7 cellular contexts compared by ENCODE assay signal in the genomic region with DNA sequence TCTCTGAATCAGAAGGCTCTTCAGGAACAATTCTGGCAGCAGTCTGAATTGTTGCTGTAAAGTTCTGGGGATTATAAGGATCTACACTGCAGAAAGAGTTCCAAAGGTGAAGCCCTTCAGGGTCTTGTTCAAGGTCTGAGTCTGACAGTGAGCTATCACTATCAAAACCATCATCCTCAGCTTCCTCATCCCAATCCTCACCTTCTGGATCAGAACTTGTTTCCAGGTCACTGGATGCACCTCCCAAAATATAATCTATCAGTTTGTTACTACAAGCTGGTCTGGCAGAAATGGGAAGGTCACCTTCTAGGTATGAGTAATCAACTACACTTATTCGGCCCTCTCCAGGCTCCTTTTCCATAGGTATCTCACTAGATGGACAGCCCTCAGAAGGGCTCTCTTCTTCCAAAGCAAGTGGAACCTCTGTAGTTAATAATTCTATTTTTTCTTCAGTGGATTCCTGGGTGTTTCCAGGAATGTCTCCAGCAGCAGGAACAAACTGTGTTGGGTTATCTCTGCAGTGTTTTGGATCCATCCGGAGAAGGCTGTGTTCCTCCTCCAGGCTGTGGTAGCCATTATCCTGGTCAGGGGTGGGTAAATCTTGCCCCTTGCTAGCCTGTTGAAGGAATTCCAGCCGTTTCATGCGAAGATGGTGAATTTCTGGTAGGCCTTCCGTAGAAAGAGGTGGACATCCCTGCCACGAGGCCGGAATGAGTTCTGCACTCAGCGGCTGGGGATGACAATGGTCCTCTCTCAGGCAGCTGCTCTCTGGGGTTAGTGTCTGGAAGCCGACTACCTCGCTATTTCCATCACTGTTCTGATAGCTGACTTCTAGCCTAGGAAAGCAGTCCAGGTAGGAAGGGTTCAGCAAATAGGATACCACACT. TPM values are rescaled to one million over a fixed set of nuclear protein-coding genes. Genes with fewer than 3 reads are reported as not detected.
A peak's percentile ranks its signal among the peaks of the same experiment; 100 is the strongest.
DNase-seq lines count a peak whose midpoint lies in the region; ATAC-seq and TF ChIP-seq lines count a peak whose summit lies in the region.

No MANE protein-coding gene starts in this region.

- H3K27ac Mint-ChIP-seq in HFFc6 (peak overlapping the region; percentile 99), WTC11 (peak overlapping the region; percentile 100)

- POLR2A ChIA-PET in WTC11 (lab: Charles Lee) = interaction anchor here (0.8 to 1.2 kb wide), 6 partner anchors 11 to 106 kb away, joined by 3 to 4 read pairs (median 3); a partner anchor contains a TSS

- H3K4me3 ChIP-seq in right cardiac atrium (ENCODE audit: low read length) (peak overlapping the region; percentile 93), smooth muscle cell (peak overlapping the region; percentile 91)

- TF ChIP-seq CTCF in HFFc6 (IDR thresholded peaks at IDR 0.05) (no peak), WTC11 (IDR thresholded peaks at IDR 0.05) (no peak), smooth muscle cell (IDR thresholded peaks at IDR 0.05; ENCODE audit: borderline replicate concordance, insufficient read depth, poor library complexity, severe bottlenecking) (no peak)

- H3K4me1 ChIP-seq in right cardiac atrium (ENCODE audit: control insufficient read depth, insufficient read depth, low read length) (no peaks in the 10 kb centered on the region), smooth muscle cell (ENCODE audit: low read depth) (peaks cover 9% of the 10 kb centered on the region)

- peaks cover 8% of the 10 kb centered on the region for H3F3A ChIP-seq in smooth muscle cell (ENCODE audit: low read depth)

- H2AFZ ChIP-seq in smooth muscle cell (ENCODE audit: low read depth) = no peak overlapping the region

- peaks cover 15% of the 10 kb centered on the region for H3K4me1 Mint-ChIP-seq in HFFc6 (ENCODE audit: low read depth)
- peaks cover 12% of the 10 kb centered on the region for H3K4me1 Mint-ChIP-seq in WTC11

- peak overlapping the region; percentile 93 for H3K4me2 ChIP-seq in smooth muscle cell

- H3K36me3 Mint-ChIP-seq in HFFc6 (ENCODE audit: low read depth) (peaks cover 49% of the 10 kb centered on the region), WTC11 (peaks cover 39% of the 10 kb centered on the region)

- DNase-seq in HFFc6 = no peak
- no peak for DNase-seq in WTC11 (ENCODE audit: low spot score)
- no peak for DNase-seq in right cardiac atrium
- DNase-seq in smooth muscle cell (lab: John Stamatoyannopoulos, UW; ENCODE audit: unreplicated experiment) = no peak
- DNase-seq in KBM-7 = no peak
- DNase-seq in ACHN = no peak

- H3K27me3 Mint-ChIP-seq in HFFc6 (ENCODE audit: insufficient read depth) (peaks cover 10% of the 10 kb centered on the region; the same call in 1 of the 2 replicates), WTC11 (ENCODE audit: low read depth) (no peaks in the 10 kb centered on the region)

- H3K4me3 Mint-ChIP-seq in HFFc6 (peak overlapping the region; percentile 99), WTC11 (peak overlapping the region; percentile 100)

- CTCF ChIA-PET in WTC11 (lab: Charles Lee) = interaction anchor here (0.6 to 4.9 kb wide), 7 partner anchors 12 to 247 kb away, joined by 3 to 47 read pairs (median 3); no protein-coding TSS in a partner anchor

- 1% methylated on average over 10 of the region's 10 CpGs for WGBS in right cardiac atrium
- 1% methylated on average over 10 of the region's 10 CpGs for WGBS in smooth muscle cell (ENCODE audit: low lambda C conversion rate)

- no peaks in the 10 kb centered on the region for H3K9me3 Mint-ChIP-seq in HFFc6
- H3K9me3 Mint-ChIP-seq in WTC11 = no peaks in the 10 kb centered on the region

- peaks cover 8% of the 10 kb centered on the region for H3K36me3 ChIP-seq in smooth muscle cell (ENCODE audit: low read depth)

- H3K9me3 ChIP-seq in right cardiac atrium (ENCODE audit: control insufficient read depth, low read length) (no peaks in the 10 kb centered on the region), smooth muscle cell (replicated peaks; ENCODE audit: low read depth) (no peaks in the 10 kb centered on the region)

- H3K27ac ChIP-seq in right cardiac atrium (ENCODE audit: low read length) (peak overlapping the region; percentile 99), smooth muscle cell (ENCODE audit: low read depth) (peak overlapping the region; percentile 100)

- H3K27me3 ChIP-seq in right cardiac atrium (ENCODE audit: control insufficient read depth, insufficient read depth) (no peaks in the 10 kb centered on the region), smooth muscle cell (ENCODE audit: low read depth) (no peaks in the 10 kb centered on the region)

- peaks cover 63% of the 10 kb centered on the region for H4K20me1 ChIP-seq in smooth muscle cell (ENCODE audit: low read depth)

- intact Hi-C loops in right cardiac atrium (cut with DNase I) = no loop called here

- H3K9ac ChIP-seq in smooth muscle cell (ENCODE audit: low read depth) = peak overlapping the region; percentile 100

- no peak for ATAC-seq in WTC11
- ATAC-seq in right cardiac atrium = no peak
- ATAC-seq in HG02885 (IDR thresholded peaks at IDR 0.05; ENCODE audit: poor library complexity, unreplicated experiment) = no peak

- H3K79me2 ChIP-seq in smooth muscle cell (ENCODE audit: low read depth) = peaks cover 64% of the 10 kb centered on the region

- in situ Hi-C loops in KBM-7 (cut with MboI; ENCODE audit: low pct_unique_long_range_greater_than_20kb, low sequenced_read_pairs) (no loop called here), ACHN (cut with HindIII; ENCODE audit: low pct_ligation_motif_present, low pct_unique_long_range_greater_than_20kb, low sequenced_read_pairs) (no loop called here)

TF ChIP-seq in WTC11, 78 proteins besides CTCF, POLR2A, EP300 and RAD21:
- TF ChIP-seq RORB (CRISPR knock-in tag; IDR thresholded peaks at IDR 0.05) (no peak), ZNF121 (CRISPR knock-in tag; IDR thresholded peaks at IDR 0.05) (no peak), TEAD1 (CRISPR knock-in tag; IDR thresholded peaks at IDR 0.05) (no peak), SMAD3 (CRISPR knock-in tag; IDR thresholded peaks at IDR 0.05; ENCODE audit: borderline replicate concordance) (no peak), ETV6 (CRISPR knock-in tag; IDR thresholded peaks at IDR 0.05) (no peak), ATF1 (CRISPR knock-in tag; IDR thresholded peaks at IDR 0.05) (no peak)
- TF ChIP-seq, protein P1, sequence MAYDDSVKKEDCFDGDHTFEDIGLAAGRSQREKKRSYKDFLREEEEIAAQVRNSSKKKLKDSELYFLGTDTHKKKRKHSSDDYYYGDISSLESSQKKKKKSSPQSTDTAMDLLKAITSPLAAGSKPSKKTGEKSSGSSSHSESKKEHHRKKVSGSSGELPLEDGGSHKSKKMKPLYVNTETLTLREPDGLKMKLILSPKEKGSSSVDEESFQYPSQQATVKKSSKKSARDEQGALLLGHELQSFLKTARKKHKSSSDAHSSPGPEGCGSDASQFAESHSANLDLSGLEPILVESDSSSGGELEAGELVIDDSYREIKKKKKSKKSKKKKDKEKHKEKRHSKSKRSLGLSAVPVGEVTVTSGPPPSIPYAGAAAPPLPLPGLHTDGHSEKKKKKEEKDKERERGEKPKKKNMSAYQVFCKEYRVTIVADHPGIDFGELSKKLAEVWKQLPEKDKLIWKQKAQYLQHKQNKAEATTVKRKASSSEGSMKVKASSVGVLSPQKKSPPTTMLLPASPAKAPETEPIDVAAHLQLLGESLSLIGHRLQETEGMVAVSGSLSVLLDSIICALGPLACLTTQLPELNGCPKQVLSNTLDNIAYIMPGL (CRISPR knock-in tag; IDR thresholded peaks at IDR 0.05) = no peak
- TF ChIP-seq, protein P2, sequence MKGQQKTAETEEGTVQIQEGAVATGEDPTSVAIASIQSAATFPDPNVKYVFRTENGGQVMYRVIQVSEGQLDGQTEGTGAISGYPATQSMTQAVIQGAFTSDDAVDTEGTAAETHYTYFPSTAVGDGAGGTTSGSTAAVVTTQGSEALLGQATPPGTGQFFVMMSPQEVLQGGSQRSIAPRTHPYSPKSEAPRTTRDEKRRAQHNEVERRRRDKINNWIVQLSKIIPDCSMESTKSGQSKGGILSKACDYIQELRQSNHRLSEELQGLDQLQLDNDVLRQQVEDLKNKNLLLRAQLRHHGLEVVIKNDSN (CRISPR knock-in tag; IDR thresholded peaks at IDR 0.05) = no peak
- TF ChIP-seq, protein P3, sequence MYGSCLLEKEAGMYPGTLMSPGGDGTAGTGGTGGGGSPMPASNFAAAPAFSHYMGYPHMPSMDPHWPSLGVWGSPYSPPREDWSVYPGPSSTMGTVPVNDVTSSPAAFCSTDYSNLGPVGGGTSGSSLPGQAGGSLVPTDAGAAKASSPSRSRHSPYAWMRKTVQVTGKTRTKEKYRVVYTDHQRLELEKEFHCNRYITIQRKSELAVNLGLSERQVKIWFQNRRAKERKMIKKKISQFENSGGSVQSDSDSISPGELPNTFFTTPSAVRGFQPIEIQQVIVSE (CRISPR knock-in tag; IDR thresholded peaks at IDR 0.05; ENCODE audit: borderline replicate concordance) = no peak

RNA-seq across cellular contexts. Expression of a gene that starts 1.5 kb away (rescaled TPM):
- total RNA-seq in HFFc6 (2021; fragmentation: NEBNext Ultra II Directional; extraction: Animal tissue kit (Norgen Biotek cat#: 25700)) = 10 to 100 TPM; 27.4 to 34.8 (median 30.9) TPM
- total RNA-seq in WTC11 (2021) (43.7 to 47.7 TPM (median 44.6 TPM) in 3 replicates), right cardiac atrium (10 to 100 TPM; 20.0 to 36.3 (median 23.9) TPM), smooth muscle cell (68.1 and 74.8 TPM in 2 replicates)
- polyA plus RNA-seq in right cardiac atrium (14.2 TPM), smooth muscle cell (24.1 and 25.0 TPM in 2 replicates)

RNA-seq across cellular contexts. Expression of a gene that starts 50.4 kb away (rescaled TPM):
- 1 to 10 TPM; 1.3 to 2.4 (median 1.5) TPM for total RNA-seq in HFFc6 (2021; fragmentation: NEBNext Ultra II Directional; extraction: Animal tissue kit (Norgen Biotek cat#: 25700))
- 9.2 to 11.6 TPM (median 11.0 TPM) in 3 replicates for total RNA-seq in WTC11 (2021)
- 10 to 100 TPM; 17.7 to 55.4 (median 37.7) TPM for total RNA-seq in right cardiac atrium
- 17.7 TPM for polyA plus RNA-seq in right cardiac atrium
- total RNA-seq in smooth muscle cell = 0.45 and 0.67 TPM in 2 replicates
- polyA plus RNA-seq in smooth muscle cell = 0.85 and 2.5 TPM in 2 replicates
